In the genomic region with DNA sequence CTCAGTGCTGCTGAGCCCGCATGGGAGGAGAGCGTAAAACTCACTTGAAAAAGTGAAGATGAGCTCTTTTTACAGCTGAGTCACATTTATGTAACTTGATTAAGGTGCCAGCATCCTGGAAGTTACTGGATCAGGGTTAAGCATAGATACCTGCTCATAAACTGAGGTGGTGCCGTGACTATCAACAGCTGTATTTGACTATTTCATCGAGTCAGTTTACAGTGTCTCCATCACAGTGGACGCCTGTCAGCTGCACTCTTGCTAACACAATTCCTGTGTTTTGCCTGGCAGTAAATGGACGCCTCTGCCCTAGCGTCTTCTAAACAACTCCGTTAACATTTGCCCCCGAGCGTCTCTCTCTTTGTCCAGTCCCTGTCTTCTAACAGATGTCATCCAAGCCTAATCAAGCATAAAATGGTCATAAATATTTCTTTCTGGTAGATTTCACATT, we compare ENCODE assay signal across 12 cellular contexts.
DNase-seq lines count a peak whose midpoint lies in the region; ATAC-seq, FAIRE-seq and TF ChIP-seq lines count a peak whose summit lies in the region.
"Had no signal": no experiment of that assay in that cellular context is flagged by ENCODE, and none has a peak within 500 bp of the region (broad histone marks: within the 10 kb centered on the region; RNA-seq: fewer than 3 reads in every experiment).

No MANE protein-coding gene starts in this region.

- H2AK5ac ChIP-seq in H1 (ENCODE audit: low read depth, low read length), result no peak overlapping the region; the same call in 1 of the 2 replicates

- H3K23ac ChIP-seq in H1 (ENCODE audit: insufficient read length), result no peak overlapping the region

- H3K4me1 ChIP-seq in H1 (replicated peaks in 1 of 4; ENCODE audit: control insufficient read depth in 3 of 4, insufficient read depth in 4 of 4, low read length in 3 of 4) (peaks cover 0 to 13% (median 3%) of the 10 kb centered on the region in 4 experiments; a peak in 5 of 7 replicates), neuron (ENCODE audit: insufficient read depth, low read length) (peaks cover 25% of the 10 kb centered on the region)

- H3K27me3 ChIP-seq in H1 (replicated peaks in 1 of 4; ENCODE audit: control insufficient read depth in 3 of 4, extremely low read depth in 1 of 4, insufficient read depth in 3 of 4, low read length in 3 of 4), result no peaks in the 10 kb centered on the region
- H3K27me3 ChIP-seq in neuron (ENCODE audit: insufficient read depth, low read length), result no peaks in the 10 kb centered on the region

- no peaks in the 10 kb centered on the region for H4K20me1 ChIP-seq in H1 (replicated peaks in 1 of 2; ENCODE audit: control insufficient read depth in 1 of 2, insufficient read depth in 2 of 2, low read length in 2 of 2)

- TF ChIP-seq EP300 in H1 (IDR thresholded peaks at IDR 0.05; ENCODE audit: borderline replicate concordance in 1 of 2, low read depth in 2 of 2, low read length in 2 of 2), result no peak

- no peaks in the 10 kb centered on the region for H3K79me1 ChIP-seq in H1 (ENCODE audit: low read depth, low read length)

- whole genome bisulfite sequencing in H1 (ENCODE audit: extremely low coverage in 1 of 2, insufficient coverage in 1 of 2, insufficient read length in 1 of 2, insufficient replicate concordance in 2 of 2, low coverage in 1 of 2, low lambda C conversion rate in 2 of 2, missing lambda C conversion rate in 1 of 2), 2 experiments, result 84% methylated on average over 10 of the region's 10 CpGs; no CpG with 5 or more reads in 1 of the 2 experiments

- no peak for ATAC-seq in activated CD4-positive, CD25-positive, alpha-beta regulatory T cell treated with anti-CD3 and anti-CD28 coated beads, Interleukin-2, amount 50 U/mL, for 24 hours

- no peak for FAIRE-seq in H1 (lab: Jason Lieb, UNC)
- FAIRE-seq: TTC549 had no signal

- no peak overlapping the region; the same call in 1 of the 2 replicates for H2BK20ac ChIP-seq in H1 (ENCODE audit: low read length)

- H3K27ac ChIP-seq in H1 (ENCODE audit: low read depth, low read length), result peak overlapping the region; percentile 17

- H2BK15ac ChIP-seq in H1 (ENCODE audit: low read length), result no peak overlapping the region

- H3K79me2 ChIP-seq in H1 (ENCODE audit: control insufficient read depth in 1 of 2, insufficient read depth in 2 of 2, low read length in 2 of 2), result no peaks in the 10 kb centered on the region

- H2AFZ ChIP-seq in H1 (ENCODE audit: low read length), result no peak overlapping the region
- H2AFZ ChIP-seq in neuron (ENCODE audit: low read depth, low read length), result peak overlapping the region; percentile 55

- no peak overlapping the region for H3K9ac ChIP-seq in H1 (replicated peaks in 1 of 4; ENCODE audit: extremely low read depth in 1 of 4, low read depth in 3 of 4, low read length in 3 of 4)

- in situ Hi-C loops in KBM-7 (cut with MboI; ENCODE audit: low pct_unique_long_range_greater_than_20kb, low sequenced_read_pairs), result no loop called here

- peak; percentile 8 for DNase-seq in Ammon's horn (ENCODE audit: low spot score)
- DNase-seq in NCI-H146 treated with DMSO at 0.1 percent for 48 hours (lab: John Stamatoyannopoulos, UW; ENCODE audit: unreplicated experiment), result peak; percentile 73
- no peak for DNase-seq in H1 (ENCODE audit: low read depth in 1 of 2, low spot score in 2 of 2)
- DNase-seq in SIG-M5 treated with dmso at 0.1 percent for 504 hours (lab: John Stamatoyannopoulos, UW; ENCODE audit: unreplicated experiment), result no peak
- DNase-seq in KBM-7, result no peak
- no peak for DNase-seq in NCI-H2107 (lab: John Stamatoyannopoulos, UW)
- DNase-seq: activated naive CD4-positive, alpha-beta T cell treated with Interleukin-2 at 50 U/mL for 16 hours; HCEC 1CT; NCI-H2227 treated with DMSO at 0.1 percent for 48 hours had no signal

- no peak overlapping the region for H3K4me2 ChIP-seq in H1 (ENCODE audit: insufficient read depth in 1 of 2, low read depth in 2 of 2, low read length in 2 of 2)

- no peak overlapping the region for H3K14ac ChIP-seq in H1 (ENCODE audit: insufficient read length)

- no peak overlapping the region for H4K8ac ChIP-seq in H1 (ENCODE audit: extremely low read depth, insufficient read depth, low read length)

- no peak overlapping the region for H2BK120ac ChIP-seq in H1 (replicated peaks; ENCODE audit: low read depth, low read length)

- H3K23me2 ChIP-seq in H1 (ENCODE audit: low read depth, low read length), result no peaks in the 10 kb centered on the region

- no peak overlapping the region for H2BK5ac ChIP-seq in H1 (ENCODE audit: low read depth, low read length)

- H2BK12ac ChIP-seq in H1 (ENCODE audit: low read depth, low read length), result no peak overlapping the region

- CTCF ChIA-PET in H1 (lab: Charles Lee; ENCODE audit: partially characterized antibody), result interaction anchor here (0.5 kb wide), 1 partner anchor 44 kb away, joined by 3 read pairs; no protein-coding TSS in a partner anchor

- H3K36me3 ChIP-seq in H1 (ENCODE audit: control insufficient read depth in 2 of 4, insufficient read depth in 4 of 4, low read length in 3 of 4), result no peaks in the 10 kb centered on the region
- no peaks in the 10 kb centered on the region for H3K36me3 ChIP-seq in neuron (ENCODE audit: insufficient read depth, low read length)

- TF ChIP-seq CTCF in H1 (IDR thresholded peaks at IDR 0.05; ENCODE audit: control extremely low read depth in 1 of 3, insufficient read depth in 1 of 3, low read depth in 1 of 3, low read length in 3 of 3), result no peak

- H3K9me3 ChIP-seq in H1 (ENCODE audit: insufficient read depth in 2 of 2, low read depth in 1 of 2, low read length in 1 of 2) (no peaks in the 10 kb centered on the region), neuron (ENCODE audit: low read length) (no peaks in the 10 kb centered on the region)

- TF ChIP-seq POLR2A in H1 (IDR thresholded peaks at IDR 0.05; ENCODE audit: control extremely low read depth in 1 of 2, low read depth in 2 of 2, low read length in 2 of 2), result no peak

- H3K4me3 ChIP-seq in H1 (ENCODE audit: extremely low read depth in 1 of 4, insufficient read depth in 2 of 4, low read depth in 3 of 4, low read length in 4 of 4), result no peak overlapping the region
- H3K4me3 ChIP-seq in neuron (ENCODE audit: low read length), result peak overlapping the region; percentile 8

- POLR2A ChIA-PET in H1 (lab: Charles Lee; ENCODE audit: partially characterized antibody), result no interaction called here

- no peak overlapping the region for H4K91ac ChIP-seq in H1 (replicated peaks; ENCODE audit: insufficient read length, low read length)

- no peak overlapping the region for H3K56ac ChIP-seq in H1 (replicated peaks; ENCODE audit: insufficient read length, low read depth, low read length)

- no peak overlapping the region for H3K18ac ChIP-seq in H1 (ENCODE audit: extremely low read depth, low read length)

- H4K5ac ChIP-seq in H1 (ENCODE audit: insufficient read length, low read depth, low read length), result no peak overlapping the region

- H3K4ac ChIP-seq in H1 (replicated peaks; ENCODE audit: insufficient read length, low read depth, low read length), result no peak overlapping the region

- TF ChIP-seq RAD21 in H1 (IDR thresholded peaks at IDR 0.05 in 1 of 2, conservative IDR thresholded peaks at IDR 0.05 in 1 of 2; ENCODE audit: low read depth in 2 of 2, low read length in 2 of 2), result no peak

TF ChIP-seq in H1, 55 proteins besides CTCF, POLR2A, EP300 and RAD21:
- TF ChIP-seq TCF12 (IDR thresholded peaks at IDR 0.05; ENCODE audit: low read depth, low read length) (no peak), GABPA (IDR thresholded peaks at IDR 0.05; ENCODE audit: borderline replicate concordance, insufficient read depth, low read length) (no peak), SIX5 (IDR thresholded peaks at IDR 0.05; ENCODE audit: low read depth, low read length) (no peak), YY1 (IDR thresholded peaks at IDR 0.05; ENCODE audit: low read depth, low read length) (no peak), CHD2 (IDR thresholded peaks at IDR 0.05; ENCODE audit: low read length) (no peak), NANOG (IDR thresholded peaks at IDR 0.05; ENCODE audit: insufficient read depth, low read depth, low read length, poor library complexity, severe bottlenecking) (no peak), SP1 (IDR thresholded peaks at IDR 0.05; ENCODE audit: low read depth, low read length) (no peak), TBP (IDR thresholded peaks at IDR 0.05; ENCODE audit: low read depth, low read length) (no peak), SUZ12 (IDR thresholded peaks at IDR 0.05; ENCODE audit: low read length) (no peak), CEBPB (IDR thresholded peaks at IDR 0.05; ENCODE audit: low read depth, low read length) (no peak), CBX5 (IDR thresholded peaks at IDR 0.05; ENCODE audit: low read depth, low read length) (no peak), SIRT6 (IDR thresholded peaks at IDR 0.05; ENCODE audit: low read length) (no peak), RXRA (IDR thresholded peaks at IDR 0.05; ENCODE audit: insufficient read depth, low read depth, low read length) (no peak), SRF (IDR thresholded peaks at IDR 0.05; ENCODE audit: low read depth, low read length) (no peak), RNF2 (IDR thresholded peaks at IDR 0.05; ENCODE audit: borderline replicate concordance, low read depth, low read length, missing control alignments, poor library complexity, severe bottlenecking) (no peak)

Comparison
In these comparisons a context has a peak if more than half of its experiments do, and no peak if none do; other contexts are left out.
1. DNase-seq: peak in Ammon's horn (single experiment) and NCI-H146 treated with DMSO at 0.1 percent for 48 hours (single experiment); none in H1 (0 of 2), SIG-M5 treated with dmso at 0.1 percent for 504 hours (single experiment), KBM-7 (single experiment) and NCI-H2107 (single experiment).